15 cellular contexts compared by ENCODE assay signal in the genomic region with DNA sequence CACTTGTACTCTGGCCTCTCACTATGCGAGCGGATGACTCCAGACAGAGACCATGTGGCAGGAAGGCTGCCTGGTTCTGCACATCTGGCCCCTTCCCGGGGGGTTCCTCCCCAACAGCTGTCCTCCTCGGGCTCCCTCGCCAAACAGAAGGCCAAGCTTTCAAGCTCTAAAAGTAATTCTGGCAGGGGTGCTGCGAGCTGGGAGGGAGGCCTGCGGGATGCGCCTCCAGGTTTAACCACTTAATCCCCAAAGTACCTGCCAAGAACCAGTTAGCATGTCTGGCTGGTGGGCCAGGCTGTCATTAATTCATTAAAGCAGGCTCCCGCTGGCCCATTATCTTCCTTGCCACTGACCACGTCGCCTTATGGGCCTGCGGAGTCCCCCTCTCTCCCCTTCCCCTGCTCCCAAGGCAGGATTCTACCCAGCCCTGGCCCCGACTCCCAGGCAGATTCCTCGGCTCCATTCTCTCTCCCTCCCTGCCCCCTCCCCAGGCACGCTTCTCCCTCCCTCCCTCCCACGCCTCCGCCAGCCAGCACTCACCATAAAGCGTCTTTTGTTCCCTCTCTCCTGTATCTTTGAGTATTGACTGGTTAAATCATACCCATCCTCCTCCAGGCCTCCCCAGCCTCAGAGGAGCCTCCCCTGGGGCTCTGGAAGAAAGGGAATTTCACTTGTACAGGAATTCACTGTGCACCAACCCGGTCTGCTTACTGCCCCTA. TPM values are rescaled to one million over a fixed set of nuclear protein-coding genes. Genes with fewer than 3 reads are reported as not detected.
DNase-seq lines count a peak whose midpoint lies in the region; ATAC-seq and TF ChIP-seq lines count a peak whose summit lies in the region.
"Had no signal": no experiment of that assay in that cellular context is flagged by ENCODE, and none has a peak within 500 bp of the region (broad histone marks: within the 10 kb centered on the region; RNA-seq: fewer than 3 reads in every experiment).

No MANE protein-coding gene starts in this region.

- no peaks in the 10 kb centered on the region for H3K36me3 ChIP-seq in HAP-1 (replicated peaks)
- H3K36me3 ChIP-seq: ascending aorta, colonic mucosa had no signal

- peaks cover 7% of the 10 kb centered on the region for H3K4me1 ChIP-seq in HAP-1

- ATAC-seq in GM18505 (IDR thresholded peaks at IDR 0.05; ENCODE audit: unreplicated experiment): no peak
- no peak for ATAC-seq in GM18520 (IDR thresholded peaks at IDR 0.05; ENCODE audit: unreplicated experiment)
- ATAC-seq in GM21786 (IDR thresholded peaks at IDR 0.05; ENCODE audit: unreplicated experiment): no peak
- ATAC-seq: activated CD4-positive, CD25-positive, alpha-beta regulatory T cell treated with anti-CD3 and anti-CD28 coated beads, Interleukin-2, amount 50 U/mL, for 24 hours; T-helper 17 cell had no signal

- no peak overlapping the region for H3K4me3 Mint-ChIP-seq in Calu3 (ENCODE audit: low read depth, unreplicated experiment)
- H3K4me3 Mint-ChIP-seq: T-helper 17 cell had no signal

- H3K27me3 Mint-ChIP-seq in Calu3 (ENCODE audit: unreplicated experiment): peaks cover 86% of the 10 kb centered on the region

- no peak for TF ChIP-seq POLR2A in GM18505 (IDR thresholded peaks at IDR 0.05; ENCODE audit: borderline replicate concordance, extremely low read depth, insufficient read depth, insufficient read length)

- no peak for TF ChIP-seq CTCF in Calu3 (IDR thresholded peaks at IDR 0.05; ENCODE audit: unreplicated experiment)

- BruUV-seq in Calu3 (replicated peaks; lab: Mats Ljungman, UMichigan): no TSS peak

- CTCF ChIA-PET in Calu3 (lab: Charles Lee): interaction anchor here (0.6 kb wide), 1 partner anchor 139 kb away, joined by 3 read pairs; no protein-coding TSS in a partner anchor

- in situ Hi-C loops in HAP-1 (cut with MboI; ENCODE audit: low sequenced_read_pairs) (no loop called here), SK-MEL-5 (cut with HindIII; ENCODE audit: low pct_unique_long_range_greater_than_20kb, low sequenced_read_pairs) (no loop called here)

- no peak overlapping the region for H3K27ac Mint-ChIP-seq in Calu3 (ENCODE audit: unreplicated experiment)
- H3K27ac Mint-ChIP-seq: T-helper 17 cell had no signal

- H3K4me3 ChIP-seq in HAP-1: no peak overlapping the region
- H3K4me3 ChIP-seq: ascending aorta, colonic mucosa had no signal

- peaks cover 25% of the 10 kb centered on the region for H3K27me3 ChIP-seq in HAP-1 (ENCODE audit: low read depth)

- DNase-seq in HAP-1 (ENCODE audit: low spot score in 2 of 2) (peak; percentile 61 to 73), SK-MEL-5 (ENCODE audit: low read depth, low spot score) (peak; percentile 90), iPS-NIHi11 (ENCODE audit: low spot score) (peak; percentile 58), retina (peak; percentile 67), Calu3 (no peak)
- DNase-seq: AML-193, colonic mucosa, erythroblast, NCI-H146, T-helper 17 cell had no signal

- H3K36me3 Mint-ChIP-seq in Calu3 (ENCODE audit: insufficient read depth, unreplicated experiment): peaks cover 11% of the 10 kb centered on the region

- intact Hi-C loops in Calu3 (cut with micrococcal nuclease; ENCODE audit: unreplicated experiment): no loop called here

- no peaks in the 10 kb centered on the region for H3K9me3 ChIP-seq in HAP-1
- H3K9me3 ChIP-seq: colonic mucosa had no signal

- H3K9me3 Mint-ChIP-seq in Calu3 (ENCODE audit: low read depth, unreplicated experiment): no peaks in the 10 kb centered on the region

- H3K4me1 Mint-ChIP-seq in Calu3 (ENCODE audit: low read depth, unreplicated experiment): peaks cover 30% of the 10 kb centered on the region

RNA-seq across cellular contexts. Expression of a gene that starts 4.9 kb away (rescaled TPM):
- 11.1 and 11.9 TPM in 2 replicates for total RNA-seq in SK-MEL-5 (2014; rRNA removed; shearing (Covaris generic))
- 7.2 and 9.2 TPM in 2 replicates for polyA plus RNA-seq in SK-MEL-5 (2015; cell fraction: cytosol; rRNA removed)
- 10.2 and 10.5 TPM in 2 replicates for polyA plus RNA-seq in SK-MEL-5 (2015; cell fraction: nucleus; rRNA removed)
- 0.12 TPM in 1 of 2 replicates, not detected in the other for total RNA-seq in Calu3 (2022)
- total RNA-seq: ascending aorta had no signal

RNA-seq across cellular contexts. Expression of a gene that starts 34.4 kb away (rescaled TPM):
- total RNA-seq in SK-MEL-5 (2014; rRNA removed; shearing (Covaris generic)): 14.2 and 15.6 TPM in 2 replicates
- 23.4 and 26.4 TPM in 2 replicates for polyA plus RNA-seq in SK-MEL-5 (2015; cell fraction: cytosol; rRNA removed)
- polyA plus RNA-seq in SK-MEL-5 (2015; cell fraction: nucleus; rRNA removed): 22.1 and 26.9 TPM in 2 replicates
- 18.1 and 18.2 TPM in 2 replicates for total RNA-seq in Calu3 (2022)

Comparison
In these comparisons a context has a peak if more than half of its experiments do, and no peak if none do; other contexts are left out.
1. RNA of a gene that starts 4.9 kb away (total RNA-seq): 11.1 to 11.9 TPM in SK-MEL-5; 0.12 TPM in Calu3; every median in the first group is over 10 times any median in the second.